Comparison of ENCODE assay signal across 26 cellular contexts in genomic region chr17:68357886-68358285, GRCh38.
"Had no signal": no experiment of that assay in that cellular context is flagged by ENCODE, and none has a peak within 500 bp of the region (broad histone marks: within the 10 kb centered on the region; RNA-seq: fewer than 3 reads in every experiment).

No MANE protein-coding gene starts in this region.

- H3K27me3 Mint-ChIP-seq: activated CD4-positive, alpha-beta T cell treated with anti-CD3 and anti-CD28 coated beads for 36 hours; activated naive CD8-positive, alpha-beta T cell treated with anti-CD3 and anti-CD28 coated beads, Interleukin-2, amount 50 U/mL, for 24 hours; activated T-cell treated with anti-CD3 and anti-CD28 coated beads, Interleukin-2, amount 50 U/mL, for 24 hours; T-cell had no signal

- H3K9me3 ChIP-seq: ascending aorta, body of pancreas had no signal

- H3K27ac Mint-ChIP-seq: activated naive CD4-positive, alpha-beta T cell treated with anti-CD3 and anti-CD28 coated beads, Interleukin-2, amount 50 U/mL, for 72 hours; activated naive CD8-positive, alpha-beta T cell treated with anti-CD3 and anti-CD28 coated beads, Interleukin-2, amount 50 U/mL, for 24 hours; IgD-negative memory B cell had no signal

- H3K4me3 ChIP-seq: ascending aorta, body of pancreas, SK-N-MC had no signal

- H3K36me3 ChIP-seq: ascending aorta, WERI-Rb-1 had no signal

- H3K4me3 Mint-ChIP-seq: activated CD4-positive, alpha-beta T cell treated with anti-CD3 and anti-CD28 coated beads for 36 hours; activated naive CD8-positive, alpha-beta T cell treated with anti-CD3 and anti-CD28 coated beads, Interleukin-2, amount 50 U/mL, for 24 hours; activated T-cell treated with anti-CD3 and anti-CD28 coated beads, Interleukin-2, amount 50 U/mL, for 24 hours had no signal

- H3K27me3 ChIP-seq: ascending aorta, body of pancreas had no signal

- H3K36me3 Mint-ChIP-seq: activated naive CD4-positive, alpha-beta T cell treated with anti-CD3 and anti-CD28 coated beads, Interleukin-2, amount 50 U/mL, for 72 hours had no signal

- H3K27ac ChIP-seq: ascending aorta, body of pancreas, SK-N-MC, WERI-Rb-1 had no signal

- H3K4me1 ChIP-seq: body of pancreas had no signal

- DNase-seq: activated CD4-positive, alpha-beta T cell treated with anti-CD3 and anti-CD28 coated beads for 36 hours; activated effector memory CD4-positive, alpha-beta T cell treated with anti-CD3 and anti-CD28 coated beads, Interleukin-2, amount 50 U/mL, for 16 hours; activated naive CD4-positive, alpha-beta T cell treated with Interleukin-2 at 50 U/mL for 16 hours; activated naive CD8-positive, alpha-beta T cell treated with anti-CD3 and anti-CD28 coated beads, Interleukin-2, amount 50 U/mL, for 24 hours; activated T-cell treated with anti-CD3 and anti-CD28 coated beads, Interleukin-2, amount 50 U/mL, for 24 hours; amniotic stem cell; body of pancreas; central memory CD4-positive, alpha-beta T cell; KG1; MV-4-11; NCI-H1105; NCI-H1436; NCI-H1694 treated with DMSO at 0.1 percent for 48 hours; NCI-H2029 treated with DMSO at 0.1 percent for 48 hours; NCI-H345; NCI-H510A; NCI-H526 treated with DMSO at 0.1 percent for 48 hours; NCI-H82; RPMI8226; T-cell; WERI-Rb-1 had no signal

- H3K9me3 Mint-ChIP-seq: activated naive CD4-positive, alpha-beta T cell treated with anti-CD3 and anti-CD28 coated beads, Interleukin-2, amount 50 U/mL, for 72 hours; activated naive CD8-positive, alpha-beta T cell treated with anti-CD3 and anti-CD28 coated beads, Interleukin-2, amount 50 U/mL, for 24 hours; activated T-cell treated with anti-CD3 and anti-CD28 coated beads, Interleukin-2, amount 50 U/mL, for 24 hours; activated T-helper 1 cell treated with anti-CD3 and anti-CD28 coated beads, Interleukin-12 subunit alpha, Interleukin-12 subunit beta, Interleukin-2, Interleukin-4 antibody, amounts not matched to agents 30 ng/mL and 10 ng/mL and 1 ng/mL, durations not matched to agents 14 hours and 24 hours and 36 hours; IgD-negative memory B cell; T-cell had no signal
